ENCODE assay signal across 17 cellular contexts in genomic region chr4:33625762-33626161, GRCh38.
DNase-seq lines count a peak whose midpoint lies in the region; ATAC-seq and TF ChIP-seq lines count a peak whose summit lies in the region.
"Had no signal": no experiment of that assay in that cellular context is flagged by ENCODE, and none has a peak within 500 bp of the region (broad histone marks: within the 10 kb centered on the region; RNA-seq: fewer than 3 reads in every experiment).

No MANE protein-coding gene starts in this region.

- peak; percentile 8 for DNase-seq in G401 (ENCODE audit: low spot score)
- DNase-seq in RKO (ENCODE audit: low spot score) = peak; percentile 40
- DNase-seq in glutamatergic neuron = no peak
- DNase-seq in DMS79 treated with DMSO at 0.1 percent for 48 hours (lab: John Stamatoyannopoulos, UW) = no peak
- no peak for DNase-seq in cardiac septum (ENCODE audit: low spot score)
- no peak for DNase-seq in naive thymus-derived CD8-positive, alpha-beta T cell
- DNase-seq: activated CD4-positive, alpha-beta T cell treated with anti-CD3 and anti-CD28 coated beads for 4 hours; activated T-cell treated with anti-CD3 and anti-CD28 coated beads for 4 hours; caudate nucleus; HFFc6; NCI-H1092; NCI-H510A treated with DMSO at 0.1 percent for 48 hours had no signal

- POLR2A ChIA-PET in naive thymus-derived CD8-positive, alpha-beta T cell (lab: Charles Lee) = no interaction called here

- no peaks in the 10 kb centered on the region for H3K36me3 Mint-ChIP-seq in glutamatergic neuron (ENCODE audit: unreplicated experiment)
- no peaks in the 10 kb centered on the region for H3K36me3 Mint-ChIP-seq in naive thymus-derived CD8-positive, alpha-beta T cell
- H3K36me3 Mint-ChIP-seq: activated naive CD8-positive, alpha-beta T cell had no signal

- in situ Hi-C loops in G401 (cut with HindIII; ENCODE audit: low sequenced_read_pairs) = no loop called here

- no peaks in the 10 kb centered on the region for H3K27me3 Mint-ChIP-seq in glutamatergic neuron (ENCODE audit: unreplicated experiment)
- H3K27me3 Mint-ChIP-seq in naive thymus-derived CD8-positive, alpha-beta T cell = no peaks in the 10 kb centered on the region
- H3K27me3 Mint-ChIP-seq: activated naive CD8-positive, alpha-beta T cell had no signal

- no peak overlapping the region for H3K27ac ChIP-seq in 22Rv1
- H3K27ac ChIP-seq: suprapubic skin had no signal

- peak overlapping the region; percentile 36 for H3K27ac Mint-ChIP-seq in glutamatergic neuron (ENCODE audit: unreplicated experiment)
- H3K27ac Mint-ChIP-seq in naive thymus-derived CD8-positive, alpha-beta T cell = peak overlapping the region in 1 of 10 donors; percentile 45
- H3K27ac Mint-ChIP-seq: activated naive CD8-positive, alpha-beta T cell; HFFc6; T-helper 1 cell treated with Interleukin-12 subunit alpha and Interleukin-12 subunit beta and Interleukin-4 antibody, amounts not matched to agents 30 μg/mL and 1 μg/mL, for 36 hours had no signal

- no peak overlapping the region for H3K4me3 Mint-ChIP-seq in glutamatergic neuron (ENCODE audit: unreplicated experiment)
- no peak overlapping the region for H3K4me3 Mint-ChIP-seq in naive thymus-derived CD8-positive, alpha-beta T cell
- H3K4me3 Mint-ChIP-seq: activated naive CD8-positive, alpha-beta T cell; HFFc6; T-helper 1 cell treated with Interleukin-12 subunit alpha and Interleukin-12 subunit beta and Interleukin-4 antibody, amounts not matched to agents 30 μg/mL and 1 μg/mL, for 36 hours had no signal

- intact Hi-C loops in cardiac septum (cut with DNase I) = no loop called here

- TF ChIP-seq POLR2A in GM18505 (IDR thresholded peaks at IDR 0.05; ENCODE audit: borderline replicate concordance, extremely low read depth, insufficient read depth, insufficient read length) = no peak

- peaks cover 22% of the 10 kb centered on the region for H3K4me1 Mint-ChIP-seq in glutamatergic neuron (ENCODE audit: low read depth, unreplicated experiment)
- H3K4me1 Mint-ChIP-seq in naive thymus-derived CD8-positive, alpha-beta T cell = peaks cover 0 to 2% (median 0%) of the 10 kb centered on the region in 4 donors

- no peak for ATAC-seq in GM18505 (IDR thresholded peaks at IDR 0.05; ENCODE audit: unreplicated experiment)
- ATAC-seq in naive thymus-derived CD8-positive, alpha-beta T cell = no peak

- peaks cover 5% of the 10 kb centered on the region for H3K9me3 Mint-ChIP-seq in glutamatergic neuron (ENCODE audit: unreplicated experiment)
- peaks cover 0 to 29% (median 10%) of the 10 kb centered on the region in 9 donors for H3K9me3 Mint-ChIP-seq in naive thymus-derived CD8-positive, alpha-beta T cell
- H3K9me3 Mint-ChIP-seq: HFFc6 had no signal

- TF ChIP-seq CTCF in 22Rv1 (IDR thresholded peaks at IDR 0.05) (peak; percentile 43), glutamatergic neuron (IDR thresholded peaks at IDR 0.05; ENCODE audit: partially characterized antibody, unreplicated experiment) (no peak)

Comparison
In these comparisons a context has a peak if more than half of its experiments do, and no peak if none do; other contexts are left out.
1. DNase-seq: peak in G401 (single experiment) and RKO (single experiment); none in glutamatergic neuron (single experiment), DMS79 treated with DMSO at 0.1 percent for 48 hours (single experiment), cardiac septum (single experiment) and naive thymus-derived CD8-positive, alpha-beta T cell (0 of 10).